ENCODE assay signal across 11 cellular contexts in genomic region chr1:229736376-229736775, GRCh38.
"Had no signal": no experiment of that assay in that cellular context is flagged by ENCODE, and none has a peak within 500 bp of the region (broad histone marks: within the 10 kb centered on the region; RNA-seq: fewer than 3 reads in every experiment).

No MANE protein-coding gene starts in this region.

- ATAC-seq: GM23338, HCT116 had no signal

- H3K4me3 ChIP-seq: GM23248, GM23338, HAP-1 had no signal

- DNase-seq: GM23248, GOT3, H7, H9, HCEC 1CT, HFFc6 had no signal

- H3K9ac ChIP-seq: GM23248 had no signal

- H3K4me3 Mint-ChIP-seq: GM23338, H9, HFFc6 had no signal

- FAIRE-seq: H1, H54 had no signal

- H3K9me3 Mint-ChIP-seq: HFFc6 had no signal

- H2AFZ ChIP-seq: GM23248, GM23338 had no signal

- H3K36me3 ChIP-seq: HAP-1 had no signal

- H3K4me1 ChIP-seq: HAP-1 had no signal

- H3K9me3 ChIP-seq: HAP-1 had no signal

- H3K27ac Mint-ChIP-seq: GM23338, H9, HFFc6 had no signal

- H3K4me2 ChIP-seq: GM23338 had no signal

- H3K27ac ChIP-seq: GM23248 had no signal

- H3K4me1 Mint-ChIP-seq: GM23338, H9 had no signal
